Comparison of ENCODE assay signal across 8 cellular contexts in genomic region chr17:40287494-40288369, GRCh38. TPM values are rescaled to one million over a fixed set of nuclear protein-coding genes. Genes with fewer than 3 reads are reported as not detected.
A peak's percentile ranks its signal among the peaks of the same experiment; 100 is the strongest.
DNase-seq lines count a peak whose midpoint lies in the region; ATAC-seq and TF ChIP-seq lines count a peak whose summit lies in the region.

A gene with protein sequence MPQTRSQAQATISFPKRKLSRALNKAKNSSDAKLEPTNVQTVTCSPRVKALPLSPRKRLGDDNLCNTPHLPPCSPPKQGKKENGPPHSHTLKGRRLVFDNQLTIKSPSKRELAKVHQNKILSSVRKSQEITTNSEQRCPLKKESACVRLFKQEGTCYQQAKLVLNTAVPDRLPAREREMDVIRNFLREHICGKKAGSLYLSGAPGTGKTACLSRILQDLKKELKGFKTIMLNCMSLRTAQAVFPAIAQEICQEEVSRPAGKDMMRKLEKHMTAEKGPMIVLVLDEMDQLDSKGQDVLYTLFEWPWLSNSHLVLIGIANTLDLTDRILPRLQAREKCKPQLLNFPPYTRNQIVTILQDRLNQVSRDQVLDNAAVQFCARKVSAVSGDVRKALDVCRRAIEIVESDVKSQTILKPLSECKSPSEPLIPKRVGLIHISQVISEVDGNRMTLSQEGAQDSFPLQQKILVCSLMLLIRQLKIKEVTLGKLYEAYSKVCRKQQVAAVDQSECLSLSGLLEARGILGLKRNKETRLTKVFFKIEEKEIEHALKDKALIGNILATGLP (plus strand): TSS chr17:40287879. CDS start chr17:40289421, 1,542 bp downstream.

- no peak for TF ChIP-seq EP300 in Ishikawa (IDR thresholded peaks at IDR 0.05; ENCODE audit: borderline replicate concordance)

- H3K27ac ChIP-seq in PC-3 (ENCODE audit: low read length): peak within 1 kb of the TSS; percentile 57

- H3K4me3 ChIP-seq in PC-3 (ENCODE audit: low read length) (peak within 1 kb of the TSS; percentile 94), mucosa of stomach (ENCODE audit: low read length) (peak within 1 kb of the TSS; percentile 62)

- H4K20me1 ChIP-seq in PC-3 (ENCODE audit: low read length): peaks cover 14% of the 10 kb centered on the region

- peak within 1 kb of the TSS; percentile 31 for H2AFZ ChIP-seq in PC-3 (ENCODE audit: low read length)

- H3K27me3 ChIP-seq in PC-3 (ENCODE audit: low read length): no peaks in the 10 kb centered on the region
- H3K27me3 ChIP-seq in mucosa of stomach (ENCODE audit: control insufficient read depth, insufficient read depth, low read length): no peaks in the 10 kb centered on the region

- H3K79me2 ChIP-seq in PC-3 (ENCODE audit: low read length): peaks cover 35% of the 10 kb centered on the region

- H3K9me2 ChIP-seq in PC-3 (replicated peaks; ENCODE audit: low read length): no peaks in the 10 kb centered on the region

- H3K4me1 ChIP-seq in PC-3 (ENCODE audit: insufficient read depth, low read length) (peaks cover 35% of the 10 kb centered on the region), mucosa of stomach (ENCODE audit: control insufficient read depth, insufficient read depth, low read length) (peaks cover 25% of the 10 kb centered on the region)

- TSS peak; percentile 36 for BruUV-seq in PC-3 (replicated peaks; lab: Mats Ljungman, UMichigan)

- H3K9ac ChIP-seq in PC-3 (ENCODE audit: low read length) (peak within 1 kb of the TSS; percentile 98), mucosa of stomach (ENCODE audit: low read length) (peak within 1 kb of the TSS; percentile 56)

- CTCF ChIA-PET in PC-3 (lab: Charles Lee): no interaction called here

- peak within 1 kb of the TSS; percentile 86 for H3K4me2 ChIP-seq in PC-3 (ENCODE audit: low read length)

- H3F3A ChIP-seq in PC-3 (ENCODE audit: low read length, unreplicated experiment): peaks cover 10% of the 10 kb centered on the region

- no peak for TF ChIP-seq CTCF in PC-3 (conservative IDR thresholded peaks at IDR 0.05; ENCODE audit: low read depth, low read length)

- H3K9me3 ChIP-seq in PC-3 (ENCODE audit: low read length) (no peaks in the 10 kb centered on the region), mucosa of stomach (ENCODE audit: control insufficient read depth, low read length) (no peaks in the 10 kb centered on the region)

- ATAC-seq in GM21576 (IDR thresholded peaks at IDR 0.05; ENCODE audit: unreplicated experiment) (peak; percentile 93), PC-3 (peak; percentile 78)

- DNase-seq in DMS114 treated with DMSO at 0.1 percent for 48 hours (lab: John Stamatoyannopoulos, UW; ENCODE audit: unreplicated experiment): peak; percentile 99
- DNase-seq in PC-3: peak; percentile 97
- peak; percentile 96 for DNase-seq in activated T-cell treated with anti-CD3 and anti-CD28 coated beads for 48 hours (ENCODE audit: low read depth)
- DNase-seq in erythroblast (lab: John Stamatoyannopoulos, UW): peak; percentile 99
- DNase-seq in stimulated activated CD8-positive, alpha-beta memory T cell treated with anti-CD3 and anti-CD28 coated beads, Interleukin-7, amount 100 ng/mL, for 1 hour (ENCODE audit: low read depth in 2 of 2): peak; percentile 95 to 96

- POLR2A ChIA-PET in PC-3 (lab: Charles Lee; ENCODE audit: unreplicated experiment): no interaction called here

- peak; percentile 95 for TF ChIP-seq POLR2A in erythroblast (IDR thresholded peaks at IDR 0.05; ENCODE audit: low read length)

- TF ChIP-seq RAD21 in Ishikawa (IDR thresholded peaks at IDR 0.05; ENCODE audit: low read depth): no peak

- intact Hi-C loops in PC-3 (cut with micrococcal nuclease): no loop called here

- H3K36me3 ChIP-seq in PC-3 (ENCODE audit: low read depth, low read length): peaks cover 24% of the 10 kb centered on the region
- no peaks in the 10 kb centered on the region for H3K36me3 ChIP-seq in mucosa of stomach (ENCODE audit: control insufficient read depth, insufficient read depth, low read length)

TF ChIP-seq in Ishikawa, 13 proteins besides CTCF, POLR2A, EP300 and RAD21:
- TF ChIP-seq YY1 (IDR thresholded peaks at IDR 0.05; ENCODE audit: low read depth): peak; percentile 30; the same call in 1 of the 2 replicates
- TF ChIP-seq ZBTB7A (IDR thresholded peaks at IDR 0.05; ENCODE audit: low read depth): no peak
- TF ChIP-seq, protein P1, sequence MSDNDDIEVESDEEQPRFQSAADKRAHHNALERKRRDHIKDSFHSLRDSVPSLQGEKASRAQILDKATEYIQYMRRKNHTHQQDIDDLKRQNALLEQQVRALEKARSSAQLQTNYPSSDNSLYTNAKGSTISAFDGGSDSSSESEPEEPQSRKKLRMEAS (IDR thresholded peaks at IDR 0.05): peak; percentile 86
- no peak for TF ChIP-seq EGR1 (IDR thresholded peaks at IDR 0.05)
- TF ChIP-seq NFIC (IDR thresholded peaks at IDR 0.05): 0 out of 2 replicates have a peak, but pooled peaks have one; percentile 10
- TF ChIP-seq TEAD4 (IDR thresholded peaks at IDR 0.05): no peak
- TF ChIP-seq CREB1 (IDR thresholded peaks at IDR 0.05; ENCODE audit: low read depth): no peak; the same call in none of the 2 replicates
- TF ChIP-seq, protein P2, sequence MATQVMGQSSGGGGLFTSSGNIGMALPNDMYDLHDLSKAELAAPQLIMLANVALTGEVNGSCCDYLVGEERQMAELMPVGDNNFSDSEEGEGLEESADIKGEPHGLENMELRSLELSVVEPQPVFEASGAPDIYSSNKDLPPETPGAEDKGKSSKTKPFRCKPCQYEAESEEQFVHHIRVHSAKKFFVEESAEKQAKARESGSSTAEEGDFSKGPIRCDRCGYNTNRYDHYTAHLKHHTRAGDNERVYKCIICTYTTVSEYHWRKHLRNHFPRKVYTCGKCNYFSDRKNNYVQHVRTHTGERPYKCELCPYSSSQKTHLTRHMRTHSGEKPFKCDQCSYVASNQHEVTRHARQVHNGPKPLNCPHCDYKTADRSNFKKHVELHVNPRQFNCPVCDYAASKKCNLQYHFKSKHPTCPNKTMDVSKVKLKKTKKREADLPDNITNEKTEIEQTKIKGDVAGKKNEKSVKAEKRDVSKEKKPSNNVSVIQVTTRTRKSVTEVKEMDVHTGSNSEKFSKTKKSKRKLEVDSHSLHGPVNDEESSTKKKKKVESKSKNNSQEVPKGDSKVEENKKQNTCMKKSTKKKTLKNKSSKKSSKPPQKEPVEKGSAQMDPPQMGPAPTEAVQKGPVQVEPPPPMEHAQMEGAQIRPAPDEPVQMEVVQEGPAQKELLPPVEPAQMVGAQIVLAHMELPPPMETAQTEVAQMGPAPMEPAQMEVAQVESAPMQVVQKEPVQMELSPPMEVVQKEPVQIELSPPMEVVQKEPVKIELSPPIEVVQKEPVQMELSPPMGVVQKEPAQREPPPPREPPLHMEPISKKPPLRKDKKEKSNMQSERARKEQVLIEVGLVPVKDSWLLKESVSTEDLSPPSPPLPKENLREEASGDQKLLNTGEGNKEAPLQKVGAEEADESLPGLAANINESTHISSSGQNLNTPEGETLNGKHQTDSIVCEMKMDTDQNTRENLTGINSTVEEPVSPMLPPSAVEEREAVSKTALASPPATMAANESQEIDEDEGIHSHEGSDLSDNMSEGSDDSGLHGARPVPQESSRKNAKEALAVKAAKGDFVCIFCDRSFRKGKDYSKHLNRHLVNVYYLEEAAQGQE (IDR thresholded peaks at IDR 0.05; ENCODE audit: low read depth): no peak
- TF ChIP-seq CEBPB (IDR thresholded peaks at IDR 0.05): no peak; the same call in 1 of the 2 replicates
- no peak for TF ChIP-seq USF1 (IDR thresholded peaks at IDR 0.05)
- peak; percentile 88 for TF ChIP-seq TAF1 (IDR thresholded peaks at IDR 0.05; ENCODE audit: low read depth)
- no peak for TF ChIP-seq FOXM1 (IDR thresholded peaks at IDR 0.05; ENCODE audit: borderline replicate concordance, low read depth)
- no peak for TF ChIP-seq TCF12 (IDR thresholded peaks at IDR 0.05; ENCODE audit: low read depth)

RNA-seq across cellular contexts. Expression of the gene that starts here (rescaled TPM):
- total RNA-seq in PC-3 (2014; rRNA removed): 48.9 and 58.3 TPM in 2 replicates

Comparison
In these comparisons a context has a peak if more than half of its experiments do, and no peak if none do; other contexts are left out.
1. Peak in every context shown above with its lines: DNase-seq, ATAC-seq, H3K4me3 ChIP-seq and H3K27ac ChIP-seq.